29 cellular contexts compared by ENCODE assay signal in the genomic region with DNA sequence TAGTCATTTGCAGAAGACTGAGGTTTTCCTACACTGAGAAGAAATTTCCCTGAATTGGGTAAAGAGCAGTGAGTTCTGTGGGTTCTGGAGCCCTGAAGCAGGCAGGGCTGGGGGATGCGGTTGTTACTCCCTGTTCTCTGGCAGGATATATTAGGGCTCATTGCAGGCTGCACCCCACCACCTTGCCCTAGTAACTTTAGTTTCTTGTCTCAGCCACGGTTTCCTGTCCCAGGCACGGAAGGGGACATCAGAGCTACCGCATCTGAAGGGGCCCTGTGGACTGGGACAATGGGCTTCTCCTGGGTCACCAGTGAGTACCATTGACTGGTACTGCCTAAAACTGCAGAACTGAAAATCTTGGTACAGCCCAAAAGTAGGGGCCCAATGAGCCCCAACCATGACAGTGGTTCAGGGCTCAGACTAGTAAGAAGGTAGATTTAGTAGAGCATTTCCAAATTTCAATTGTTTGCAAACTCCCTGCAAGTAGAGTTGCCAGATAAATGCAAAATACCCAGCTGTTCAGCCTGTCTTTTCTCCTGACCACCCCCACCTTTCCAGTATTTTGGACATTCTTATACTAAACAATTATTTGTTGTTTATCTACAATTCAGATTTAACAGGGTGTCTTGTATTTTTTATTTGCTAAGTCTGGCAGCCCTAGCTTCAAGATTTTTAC. TPM values are rescaled to one million over a fixed set of nuclear protein-coding genes. Genes with fewer than 3 reads are reported as not detected.
"Had no signal": no experiment of that assay in that cellular context is flagged by ENCODE, and none has a peak within 500 bp of the region (broad histone marks: within the 10 kb centered on the region; RNA-seq: fewer than 3 reads in every experiment).

No MANE protein-coding gene starts in this region.

- H3K79me2 ChIP-seq: parathyroid adenoma had no signal

- H3K9me3 ChIP-seq: left ventricle myocardium inferior, mucosa of descending colon, right atrium auricular region, stomach, testis, thyroid gland, transverse colon, upper lobe of right lung had no signal

- H3K4me3 ChIP-seq: left ventricle myocardium inferior, lung, mucosa of descending colon, right atrium auricular region, skin epidermis, stomach, testis, thyroid gland, transverse colon, upper lobe of right lung had no signal

- ATAC-seq: mucosa of descending colon; naive thymus-derived CD4-positive, alpha-beta T cell; natural killer cell treated with Interleukin-12 subunit alpha and Interleukin-12 subunit beta and Interleukin-15 and Interleukin-18, amount 100 ng/mL, for 72 hours; sciatic nerve; stimulated activated naive B cell treated with anti-CD40 and anti-IgM and Interleukin-4, amounts not matched to agents 10 μg/mL and 1 μg/mL and 100 μg/mL, for 72 hours; stimulated activated naive CD8-positive, alpha-beta T cell treated with anti-CD3 and anti-CD28 coated beads, Interleukin-15, Interleukin-2, amounts not matched to agents 100 U/mL and 50 U/mL, for 24 hours; upper lobe of right lung had no signal

- H3K27ac ChIP-seq: left ventricle myocardium inferior, parathyroid adenoma, right atrium auricular region, skin epidermis, stomach, testis, thyroid gland, transverse colon, upper lobe of right lung had no signal

- H3K9ac ChIP-seq: parathyroid adenoma had no signal

- H3K4me1 ChIP-seq: left ventricle myocardium inferior, parathyroid adenoma, right atrium auricular region, stomach, testis, thyroid gland, transverse colon, upper lobe of right lung had no signal

- FAIRE-seq: urothelium cell line had no signal

- H3K27me3 ChIP-seq: right atrium auricular region, stomach, testis, thyroid gland, transverse colon had no signal

- H3K36me3 ChIP-seq: left ventricle myocardium inferior, right atrium auricular region, stomach, thyroid gland, transverse colon, upper lobe of right lung had no signal

- DNase-seq: islet precursor cell; left ventricle myocardium inferior; midbrain; mucosa of descending colon; naive thymus-derived CD4-positive, alpha-beta T cell; nucleus accumbens; stimulated activated CD4-positive, alpha-beta T cell treated with anti-CD3 and anti-CD28 coated beads, Interleukin-12 subunit alpha, Interleukin-12 subunit beta, amount 100 ng/mL, for 4 hours; stimulated activated CD4-positive, alpha-beta T cell treated with anti-CD3 and anti-CD28 coated beads, Interleukin-15, amount 100 ng/mL, for 24 hours; stimulated activated CD4-positive, alpha-beta T cell treated with anti-CD3 and anti-CD28 coated beads, Interleukin-2, amount 100 ng/mL, for 24 hours; stimulated activated CD4-positive, alpha-beta T cell treated with anti-CD3 and anti-CD28 coated beads, Interleukin-4, amount 100 ng/mL, for 1 hour; stimulated activated naive B cell treated with anti-CD40 and anti-IgM and Interleukin-4, amounts not matched to agents 10 μg/mL and 1 μg/mL and 100 μg/mL, for 72 hours; stimulated activated naive CD8-positive, alpha-beta T cell treated with anti-CD3 and anti-CD28 coated beads, Interleukin-15, Interleukin-2, amounts not matched to agents 100 U/mL and 50 U/mL, for 24 hours; stomach; testis; thyroid gland; transverse colon; upper lobe of right lung had no signal

- H2AFZ ChIP-seq: parathyroid adenoma had no signal

RNA-seq across cellular contexts. Expression of a gene that starts 54.5 kb away (rescaled TPM):
- total RNA-seq: kidney epithelial cell, myocyte, osteocyte, pulmonary artery endothelial cell, renal cortical epithelial cell had no signal
- polyA plus RNA-seq: naive thymus-derived CD4-positive, alpha-beta T cell had no signal
